In genomic region chr19:16435999-16436650, GRCh38 we compare ENCODE assay signal across 10 cellular contexts. TPM values are rescaled to one million over a fixed set of nuclear protein-coding genes. Genes with fewer than 3 reads are reported as not detected.
DNase-seq lines count a peak whose midpoint lies in the region; ATAC-seq and TF ChIP-seq lines count a peak whose summit lies in the region.
"Had no signal": no experiment of that assay in that cellular context is flagged by ENCODE, and none has a peak within 500 bp of the region (broad histone marks: within the 10 kb centered on the region; RNA-seq: fewer than 3 reads in every experiment).

No MANE protein-coding gene starts in this region.

- no peaks in the 10 kb centered on the region for H3K27me3 ChIP-seq in brain microvascular endothelial cell (replicated peaks)
- H3K27me3 ChIP-seq in lung (ENCODE audit: control insufficient read depth, insufficient read depth): no peaks in the 10 kb centered on the region
- no peaks in the 10 kb centered on the region for H3K27me3 ChIP-seq in testis
- H3K27me3 ChIP-seq in mesendoderm (ENCODE audit: insufficient read depth, low read length, poor library complexity): no peaks in the 10 kb centered on the region

- H3K79me1 ChIP-seq in mesendoderm (ENCODE audit: low read length): no peaks in the 10 kb centered on the region

- peak overlapping the region; percentile 88 for H3K27ac ChIP-seq in brain microvascular endothelial cell
- peak overlapping the region; percentile 67 to 84 for H3K27ac ChIP-seq in lung (ENCODE audit: low read depth in 1 of 2, low read length in 1 of 2)
- H3K27ac ChIP-seq in testis: peak overlapping the region; percentile 0 to 76
- H3K27ac ChIP-seq in mesendoderm (ENCODE audit: low read depth, low read length): no peak overlapping the region

- peak overlapping the region; percentile 60 for H3K27ac Mint-ChIP-seq in activated CD4-positive, alpha-beta T cell treated with anti-CD3 and anti-CD28 coated beads for 36 hours

- H3K4me2 ChIP-seq in mesendoderm (ENCODE audit: low read length): no peak overlapping the region

- no peak overlapping the region for H2BK15ac ChIP-seq in mesendoderm (replicated peaks; ENCODE audit: low read depth)

- no peak overlapping the region for H4K5ac ChIP-seq in mesendoderm (ENCODE audit: low read length)

- 36 to 39% methylated on average over 9 of the region's 9 CpGs for WGBS in lung, 2 donors
- 46% methylated on average over 9 of the region's 9 CpGs for WGBS in testis, 2 donors
- no CpG with 5 or more reads among the region's 9 CpGs for WGBS in mesendoderm (ENCODE audit: extremely low coverage, insufficient coverage, low lambda C conversion rate)

- H3K9ac ChIP-seq in mesendoderm (ENCODE audit: low read length): no peak overlapping the region

- no peak for DNase-seq in activated CD4-positive, alpha-beta T cell treated with anti-CD3 and anti-CD28 coated beads for 36 hours
- no peak for DNase-seq in activated CD4-positive, alpha-beta T cell treated with anti-CD3 and anti-CD28 coated beads for 4 hours
- DNase-seq in brain microvascular endothelial cell: no peak
- DNase-seq in lung (ENCODE audit: low spot score): no peak
- DNase-seq in testis: no peak
- no peak for DNase-seq in mesendoderm
- no peak for DNase-seq in EL
- DNase-seq in activated T-cell treated with anti-CD3 and anti-CD28 coated beads for 4 hours: no peak
- DNase-seq: foreskin melanocyte, NCI-H510A had no signal

- intact Hi-C loops in activated CD4-positive, alpha-beta T cell treated with anti-CD3 and anti-CD28 coated beads for 36 hours (cut with DNase I, micrococcal nuclease): no loop called here
- intact Hi-C loops in testis (cut with DNase I; ENCODE audit: low total_unique reads): no loop called here

- in situ Hi-C loops in brain microvascular endothelial cell (cut with HindIII; ENCODE audit: low pct_ligation_motif_present, low sequenced_read_pairs): no loop called here

- H3K9me3 ChIP-seq in lung (ENCODE audit: control insufficient read depth in 2 of 2, insufficient read depth in 1 of 2, low read length in 1 of 2) (no peaks in the 10 kb centered on the region), testis (no peaks in the 10 kb centered on the region)

- no peak for TF ChIP-seq POLR2A in testis (IDR thresholded peaks at IDR 0.05)

- no peaks in the 10 kb centered on the region for H3K9me3 Mint-ChIP-seq in activated CD4-positive, alpha-beta T cell treated with anti-CD3 and anti-CD28 coated beads for 36 hours (ENCODE audit: low read depth)

- H3K27me3 Mint-ChIP-seq in activated CD4-positive, alpha-beta T cell treated with anti-CD3 and anti-CD28 coated beads for 36 hours: no peaks in the 10 kb centered on the region

- no peak overlapping the region for H3K4ac ChIP-seq in mesendoderm (ENCODE audit: low read depth, low read length)

- no peak overlapping the region for H4K8ac ChIP-seq in mesendoderm (ENCODE audit: low read depth, low read length)

- TF ChIP-seq CTCF in brain microvascular endothelial cell (IDR thresholded peaks at IDR 0.05; ENCODE audit: low read depth, low read length, missing control alignments): no peak
- no peak for TF ChIP-seq CTCF in lung (IDR thresholded peaks at IDR 0.05; ENCODE audit: control extremely low read depth, extremely low read depth)
- no peak for TF ChIP-seq CTCF in testis (IDR thresholded peaks at IDR 0.05)

- peaks cover 3% of the 10 kb centered on the region for H3K4me1 Mint-ChIP-seq in activated CD4-positive, alpha-beta T cell treated with anti-CD3 and anti-CD28 coated beads for 36 hours

- H3K36me3 ChIP-seq in brain microvascular endothelial cell (replicated peaks) (peaks cover 20% of the 10 kb centered on the region), lung (ENCODE audit: control insufficient read depth in 2 of 2, insufficient read depth in 2 of 2, low read length in 2 of 2) (peaks cover 17 to 36% of the 10 kb centered on the region in 2 donors), testis (ENCODE audit: low read depth, missing control alignments) (no peaks in the 10 kb centered on the region), mesendoderm (ENCODE audit: control insufficient read depth, insufficient read depth, low read length) (no peaks in the 10 kb centered on the region)

- H2BK120ac ChIP-seq in mesendoderm (ENCODE audit: low read depth, low read length): no peak overlapping the region

- H3K4me3 Mint-ChIP-seq in activated CD4-positive, alpha-beta T cell treated with anti-CD3 and anti-CD28 coated beads for 36 hours: no peak overlapping the region

- POLR2A ChIA-PET in activated CD4-positive, alpha-beta T cell treated with anti-CD3 and anti-CD28 coated beads for 36 hours (lab: Charles Lee): no interaction called here

- no peaks in the 10 kb centered on the region for H3K79me2 ChIP-seq in mesendoderm (ENCODE audit: control insufficient read depth, insufficient read depth, low read length)

- CTCF ChIA-PET in activated CD4-positive, alpha-beta T cell treated with anti-CD3 and anti-CD28 coated beads for 36 hours (lab: Charles Lee): no interaction called here

- H3K56ac ChIP-seq in mesendoderm (ENCODE audit: low read length): no peak overlapping the region

- no peak overlapping the region for H2BK5ac ChIP-seq in mesendoderm (ENCODE audit: low read length)

- H3K18ac ChIP-seq in mesendoderm (ENCODE audit: low read length): no peak overlapping the region

- H3K23ac ChIP-seq in mesendoderm (ENCODE audit: low read length): no peak overlapping the region

- peak; percentile 26 for ATAC-seq in activated CD4-positive, alpha-beta T cell treated with anti-CD3 and anti-CD28 coated beads for 36 hours
- ATAC-seq in lung (ENCODE audit: insufficient read depth, low FRiP score): no peak

- peaks cover 5 to 14% of the 10 kb centered on the region in 2 donors for H3K4me1 ChIP-seq in lung (ENCODE audit: control insufficient read depth in 2 of 2, insufficient read depth in 2 of 2, low read length in 2 of 2)
- H3K4me1 ChIP-seq in testis: peaks cover 16% of the 10 kb centered on the region
- no peaks in the 10 kb centered on the region for H3K4me1 ChIP-seq in mesendoderm (ENCODE audit: control insufficient read depth, low read depth, low read length)

- H3K4me3 ChIP-seq in brain microvascular endothelial cell (ENCODE audit: low read depth, low read length) (no peak overlapping the region), lung (no peak overlapping the region), testis (no peak overlapping the region), mesendoderm (ENCODE audit: low read length) (no peak overlapping the region)

- H3K36me3 Mint-ChIP-seq in activated CD4-positive, alpha-beta T cell treated with anti-CD3 and anti-CD28 coated beads for 36 hours (ENCODE audit: low read depth): peaks cover 28% of the 10 kb centered on the region

- H2AK5ac ChIP-seq in mesendoderm (ENCODE audit: low read length): no peak overlapping the region

RNA-seq across cellular contexts. Expression of gene EPS15L1, which starts 35.6 kb away (rescaled TPM):
- total RNA-seq in activated CD4-positive, alpha-beta T cell treated with anti-CD3 and anti-CD28 coated beads for 36 hours: 10 to 100 TPM; 26.1 to 29.7 TPM
- total RNA-seq in lung (10 to 100 TPM; 31.7 to 47.0 TPM), testis (10 to 100 TPM; 51.8 to 55.8 TPM)
- polyA plus RNA-seq in lung (10 to 100 TPM; 18.7 to 20.1 TPM), testis (ENCODE audit: insufficient read depth, low read depth, low replicate concordance) (36.5 TPM)
- 13.7 TPM for polyA plus RNA-seq in mesendoderm (2013, experiment 1 of 2)
- 13.6 TPM for polyA plus RNA-seq in mesendoderm (2013, experiment 2 of 2)

RNA-seq across cellular contexts. Expression of gene CALR3, which starts 59.8 kb away (rescaled TPM):
- not detected for total RNA-seq in activated CD4-positive, alpha-beta T cell treated with anti-CD3 and anti-CD28 coated beads for 36 hours
- total RNA-seq in lung (not detected), testis (10 to 100 TPM; 40.6 to 75.7 TPM)
- polyA plus RNA-seq in lung (under 1 TPM in 1 of 2 donors, not detected in 1; 0.07 TPM), testis (ENCODE audit: insufficient read depth, low read depth, low replicate concordance) (102 TPM)
- polyA plus RNA-seq in mesendoderm (2013, experiment 1 of 2): 0.46 TPM
- polyA plus RNA-seq in mesendoderm (2013, experiment 2 of 2): 0.46 TPM

Comparison
In these comparisons a context has a peak if more than half of its experiments do, and no peak if none do; other contexts are left out.
1. RNA of gene CALR3, which starts 59.8 kb away (total RNA-seq): 40.6 to 75.7 TPM in testis; not detected in activated CD4-positive, alpha-beta T cell treated with anti-CD3 and anti-CD28 coated beads for 36 hours and not detected in lung; every median in the first group is over 10 times any median in the second.